ENCODE assay signal across 16 cellular contexts in genomic region chr9:105158898-105159297, GRCh38.
DNase-seq lines count a peak whose midpoint lies in the region; ATAC-seq, FAIRE-seq and TF ChIP-seq lines count a peak whose summit lies in the region.
"Had no signal": no experiment of that assay in that cellular context is flagged by ENCODE, and none has a peak within 500 bp of the region (broad histone marks: within the 10 kb centered on the region; RNA-seq: fewer than 3 reads in every experiment).

No MANE protein-coding gene starts in this region.

- H3K27ac ChIP-seq in HepG2 (ENCODE audit: extremely low read length, insufficient read depth, low read length) (no peak overlapping the region), right lobe of liver (no peak overlapping the region), OCI-LY1 (ENCODE audit: low read depth, low read length, poor library complexity, severe bottlenecking) (no peak overlapping the region)

- H3K4me3 ChIP-seq in HepG2 (replicated peaks in 1 of 3; ENCODE audit: insufficient read depth in 1 of 3, low read depth in 2 of 3, low read length in 3 of 3) (0 out of 6 replicates have a peak overlapping the region, but pooled peaks of 1 of the 3 experiments have one; percentile 17), right lobe of liver (no peak overlapping the region), OCI-LY1 (ENCODE audit: low read depth, low read length, poor library complexity, severe bottlenecking) (no peak overlapping the region)

- H3K4me1 ChIP-seq in HepG2 (ENCODE audit: insufficient read depth, low read length) (peaks cover 33% of the 10 kb centered on the region), right lobe of liver (no peaks in the 10 kb centered on the region), OCI-LY1 (ENCODE audit: insufficient read depth, low read length, severe bottlenecking) (peaks cover 13% of the 10 kb centered on the region)

- DNase-seq in HepG2 (ENCODE audit: low spot score) (no peak), right lobe of liver (no peak), NCI-H2171 treated with DMSO at 0.1 percent for 48 hours (lab: John Stamatoyannopoulos, UW) (peak; percentile 65), fibroblast of peridontal ligament (ENCODE audit: extremely low read depth) (peak; percentile 23), SIG-M5 (lab: John Stamatoyannopoulos, UW) (no peak), AG20443 (ENCODE audit: low spot score) (no peak), NCI-H128 (lab: John Stamatoyannopoulos, UW; ENCODE audit: unreplicated experiment) (no peak)
- DNase-seq: CD8-positive, alpha-beta memory T cell; DMS79 treated with DMSO at 0.1 percent for 48 hours; SK-N-SH; T-helper 2 cell had no signal

- no peak overlapping the region for H3K9ac ChIP-seq in HepG2 (ENCODE audit: insufficient read depth, low read depth, low read length)
- no peak overlapping the region for H3K9ac ChIP-seq in OCI-LY1 (ENCODE audit: low read length)
- H3K9ac ChIP-seq: SK-N-SH had no signal

- H2AFZ ChIP-seq in HepG2 (ENCODE audit: low read length) = peak overlapping the region; percentile 42
- H2AFZ ChIP-seq in OCI-LY1 (ENCODE audit: low read length) = 0 out of 2 replicates have a peak overlapping the region, but pooled peaks have one; percentile 71

- H3K9me3 ChIP-seq in HepG2 (ENCODE audit: low read length) (no peaks in the 10 kb centered on the region), right lobe of liver (no peaks in the 10 kb centered on the region), OCI-LY1 (ENCODE audit: low read length) (no peaks in the 10 kb centered on the region)
- H3K9me3 ChIP-seq: SK-N-SH had no signal

- in situ Hi-C loops in HepG2 (cut with HindIII; ENCODE audit: extremely low pct_ligation_motif_present, low pct_unique_long_range_greater_than_20kb) = loop anchor here (5.0 to 10.0 kb wide), 3 partner anchors 164 to 297 kb away; partner anchors contain the start of gene ABCA1

- no peaks in the 10 kb centered on the region for H4K20me1 ChIP-seq in HepG2 (ENCODE audit: insufficient read depth, low read length)
- H4K20me1 ChIP-seq in OCI-LY1 (ENCODE audit: insufficient read depth, low read length) = no peaks in the 10 kb centered on the region

- intact Hi-C loops in HepG2 (cut with micrococcal nuclease; ENCODE audit: unreplicated experiment) = loop anchor here (1.0 kb wide), 2 partner anchors 256 to 316 kb away; no protein-coding TSS in a partner anchor
- intact Hi-C loops in right lobe of liver (cut with DNase I) = loop anchor here (5.0 to 10.0 kb wide), 3 partner anchors 224 to 294 kb away; no protein-coding TSS in a partner anchor

- POLR2A ChIA-PET in HepG2 (lab: Yijun Ruan, JAX) = no interaction called here

- no peak for TF ChIP-seq POLR2A in HepG2 (IDR thresholded peaks at IDR 0.05; ENCODE audit: insufficient read depth in 1 of 2, low read depth in 2 of 2, low read length in 2 of 2)
- TF ChIP-seq POLR2A in right lobe of liver (IDR thresholded peaks at IDR 0.05) = no peak

- H3K79me2 ChIP-seq in HepG2 (ENCODE audit: insufficient read depth, low read length) (no peaks in the 10 kb centered on the region), OCI-LY1 (ENCODE audit: insufficient read depth, low read length) (no peaks in the 10 kb centered on the region)

- no peak for TF ChIP-seq RAD21 in HepG2 (CRISPR knock-in tag; IDR thresholded peaks at IDR 0.05)

- TF ChIP-seq CTCF in HepG2 (CRISPR knock-in tag; IDR thresholded peaks at IDR 0.05) (no peak), right lobe of liver (IDR thresholded peaks at IDR 0.05) (no peak), OCI-LY1 (IDR thresholded peaks at IDR 0.05; ENCODE audit: low read length) (no peak)

- H3K27me3 ChIP-seq in HepG2 (ENCODE audit: control insufficient read depth in 1 of 2, insufficient read depth in 2 of 2, low read length in 2 of 2) = no peaks in the 10 kb centered on the region
- H3K27me3 ChIP-seq in right lobe of liver = no peaks in the 10 kb centered on the region
- H3K27me3 ChIP-seq in OCI-LY1 (ENCODE audit: insufficient read depth, low read length) = no peaks in the 10 kb centered on the region

- no peak for FAIRE-seq in HepG2 (lab: Jason Lieb, UNC)
- FAIRE-seq: GM12892, GM19239, H1, RCC 7860 had no signal

- H3F3A ChIP-seq in OCI-LY1 (ENCODE audit: insufficient read depth, low read length) = no peaks in the 10 kb centered on the region

- no peaks in the 10 kb centered on the region for H3K36me3 ChIP-seq in HepG2 (replicated peaks in 1 of 2; ENCODE audit: control insufficient read depth in 1 of 2, insufficient read depth in 2 of 2, low read length in 2 of 2)
- H3K36me3 ChIP-seq in right lobe of liver = no peaks in the 10 kb centered on the region
- no peaks in the 10 kb centered on the region for H3K36me3 ChIP-seq in OCI-LY1 (ENCODE audit: insufficient read depth, low read length)

- H3K4me2 ChIP-seq in HepG2 (ENCODE audit: low read depth, low read length) (peak overlapping the region; percentile 55), OCI-LY1 (ENCODE audit: low read length) (no peak overlapping the region)
- H3K4me2 ChIP-seq: SK-N-SH had no signal

- ATAC-seq in HepG2 = no peak
- no peak for ATAC-seq in right lobe of liver

- H3K9me2 ChIP-seq in OCI-LY1 (ENCODE audit: low read depth, low read length) = no peaks in the 10 kb centered on the region
- H3K9me2 ChIP-seq: SK-N-SH had no signal

- CTCF ChIA-PET in HepG2 (lab: Yijun Ruan, JAX; ENCODE audit: low intra/inter-chr PET ratio, low total read pairs) = interaction anchor here (0.9 to 1.9 kb wide), 3 partner anchors 202 to 256 kb away, joined by 3 to 19 read pairs (median 4); no protein-coding TSS in a partner anchor

- no TSS peak for BruUV-seq in HepG2 (replicated peaks; lab: Mats Ljungman, UMichigan)

- WGBS in HepG2 (ENCODE audit: low lambda C conversion rate) = 4% methylated on average over 5 of the region's 5 CpGs
- 74% methylated on average over 4 of the region's 5 CpGs for WGBS in right lobe of liver (ENCODE audit: insufficient coverage, low coverage, low lambda C conversion rate, missing lambda C conversion rate)

- TF ChIP-seq EP300 in HepG2 (IDR thresholded peaks at IDR 0.05; ENCODE audit: low read depth in 2 of 2, low read length in 2 of 2) = no peak
- no peak for TF ChIP-seq EP300 in HepG2 (CRISPR knock-in tag; IDR thresholded peaks at IDR 0.05; ENCODE audit: borderline replicate concordance)

TF ChIP-seq in HepG2, 621 proteins besides CTCF, POLR2A, EP300 and RAD21 (continues in another document):
- TF ChIP-seq GATAD2A (CRISPR knock-in tag; IDR thresholded peaks at IDR 0.05) = 0 out of 2 replicates have a peak, but pooled peaks have one; percentile 12
- TF ChIP-seq RFXANK (CRISPR knock-in tag; IDR thresholded peaks at IDR 0.05) = no peak
- TF ChIP-seq ZBTB40 (IDR thresholded peaks at IDR 0.05) = peak; percentile 80
- peak; percentile 98 for TF ChIP-seq ZBTB40 (CRISPR knock-in tag; IDR thresholded peaks at IDR 0.05)
- no peak for TF ChIP-seq ZNF780A (CRISPR knock-in tag; IDR thresholded peaks at IDR 0.05)

Comparison
In these comparisons a context has a peak if more than half of its experiments do, and no peak if none do; other contexts are left out.
1. DNase-seq: peak in NCI-H2171 treated with DMSO at 0.1 percent for 48 hours (single experiment) and fibroblast of peridontal ligament (single experiment); none in HepG2 (single experiment), right lobe of liver (0 of 3), SIG-M5 (single experiment), AG20443 (single experiment) and NCI-H128 (single experiment).